9 cellular contexts compared by ENCODE assay signal in the genomic region with DNA sequence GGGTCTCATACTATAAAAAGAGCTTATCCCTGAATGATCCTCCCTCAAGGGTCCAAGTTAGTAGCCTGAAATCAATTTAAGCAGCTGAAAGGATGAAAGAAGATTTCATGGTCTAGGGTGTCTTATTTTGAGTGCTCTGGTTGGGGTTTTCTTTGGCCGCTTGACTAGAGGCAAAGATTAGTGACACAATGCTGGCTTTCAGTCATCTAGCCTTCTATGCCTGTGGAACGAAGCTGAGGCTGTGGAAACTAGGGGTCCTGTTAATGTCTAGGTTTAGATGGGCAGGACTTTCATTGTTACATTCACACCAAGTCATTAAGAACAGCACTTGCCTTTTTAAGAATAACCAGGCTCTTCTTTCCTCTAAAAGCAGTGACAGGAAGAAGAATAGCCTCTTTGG.
DNase-seq lines count a peak whose midpoint lies in the region; ATAC-seq and TF ChIP-seq lines count a peak whose summit lies in the region.
"Had no signal": no experiment of that assay in that cellular context is flagged by ENCODE, and none has a peak within 500 bp of the region (broad histone marks: within the 10 kb centered on the region; RNA-seq: fewer than 3 reads in every experiment).

No MANE protein-coding gene starts in this region.

- H3K4me1 Mint-ChIP-seq in activated CD4-positive, alpha-beta T cell treated with anti-CD3 and anti-CD28 coated beads for 36 hours = no peaks in the 10 kb centered on the region

- CTCF ChIA-PET in activated CD4-positive, alpha-beta T cell treated with anti-CD3 and anti-CD28 coated beads for 36 hours (lab: Charles Lee) = interaction anchor here (0.7 kb wide), 1 partner anchor 1144 kb away, joined by 4 read pairs; no protein-coding TSS in a partner anchor

- H3K4me3 Mint-ChIP-seq in activated CD4-positive, alpha-beta T cell treated with anti-CD3 and anti-CD28 coated beads for 36 hours = no peak overlapping the region
- H3K4me3 Mint-ChIP-seq: CD8-positive, alpha-beta memory T cell had no signal

- H3K36me3 Mint-ChIP-seq in activated CD4-positive, alpha-beta T cell treated with anti-CD3 and anti-CD28 coated beads for 36 hours (ENCODE audit: low read depth) = no peaks in the 10 kb centered on the region
- H3K36me3 Mint-ChIP-seq: CD8-positive, alpha-beta memory T cell had no signal

- TF ChIP-seq POLR2A in erythroblast (IDR thresholded peaks at IDR 0.05; ENCODE audit: low read length) = no peak

- TF ChIP-seq CTCF in GM20000 (IDR thresholded peaks at IDR 0.05; ENCODE audit: extremely low read depth, missing control alignments) = no peak

- intact Hi-C loops in activated CD4-positive, alpha-beta T cell treated with anti-CD3 and anti-CD28 coated beads for 36 hours (cut with DNase I, micrococcal nuclease) = no loop called here

- POLR2A ChIA-PET in activated CD4-positive, alpha-beta T cell treated with anti-CD3 and anti-CD28 coated beads for 36 hours (lab: Charles Lee) = no interaction called here

- no peaks in the 10 kb centered on the region for H3K9me3 Mint-ChIP-seq in activated CD4-positive, alpha-beta T cell treated with anti-CD3 and anti-CD28 coated beads for 36 hours (ENCODE audit: low read depth)

- H3K27me3 Mint-ChIP-seq in activated CD4-positive, alpha-beta T cell treated with anti-CD3 and anti-CD28 coated beads for 36 hours = peaks cover 18% of the 10 kb centered on the region

- H3K27ac Mint-ChIP-seq in activated CD4-positive, alpha-beta T cell treated with anti-CD3 and anti-CD28 coated beads for 36 hours = no peak overlapping the region
- H3K27ac Mint-ChIP-seq: CD8-positive, alpha-beta memory T cell had no signal

- DNase-seq in NCI-H2227 (lab: John Stamatoyannopoulos, UW; ENCODE audit: unreplicated experiment) (peak; percentile 22), NCI-H2227 treated with DMSO at 0.1 percent for 48 hours (lab: John Stamatoyannopoulos, UW) (no peak), ecto neural progenitor cell (ENCODE audit: low spot score) (peak; percentile 60), iPS-NIHi7 (ENCODE audit: extremely low spot score) (peak; percentile 10), GM20000 (ENCODE audit: low spot score) (no peak), erythroblast (lab: John Stamatoyannopoulos, UW) (no peak)
- DNase-seq in activated CD4-positive, alpha-beta T cell treated with anti-CD3 and anti-CD28 coated beads for 36 hours = no peak
- DNase-seq in activated naive CD4-positive, alpha-beta T cell (lab: John Stamatoyannopoulos, UW) = no peak
- DNase-seq: CD8-positive, alpha-beta memory T cell had no signal

- ATAC-seq in activated CD4-positive, alpha-beta T cell treated with anti-CD3 and anti-CD28 coated beads for 36 hours = no peak

Comparison
In these comparisons a context has a peak if more than half of its experiments do, and no peak if none do; other contexts are left out.
1. DNase-seq: peak in NCI-H2227 (single experiment), ecto neural progenitor cell (single experiment) and iPS-NIHi7 (single experiment); none in NCI-H2227 treated with DMSO at 0.1 percent for 48 hours (single experiment), GM20000 (single experiment), erythroblast (0 of 2), activated CD4-positive, alpha-beta T cell treated with anti-CD3 and anti-CD28 coated beads for 36 hours (single experiment) and activated naive CD4-positive, alpha-beta T cell (0 of 4).